ENCODE assay signal across 9 cellular contexts in genomic region chr5:151340004-151340403, GRCh38. TPM values are rescaled to one million over a fixed set of nuclear protein-coding genes. Genes with fewer than 3 reads are reported as not detected.
"Had no signal": no experiment of that assay in that cellular context is flagged by ENCODE, and none has a peak within 500 bp of the region (broad histone marks: within the 10 kb centered on the region; RNA-seq: fewer than 3 reads in every experiment).

No MANE protein-coding gene starts in this region.

- H3K9me3 ChIP-seq: HAP-1 had no signal

- H3K36me3 ChIP-seq: HAP-1 had no signal

- DNase-seq: GM23248, GOT3, H7, IMR-90, KBM-7 had no signal

- H3K4me1 ChIP-seq: HAP-1 had no signal

- H3K27ac ChIP-seq: GM23248 had no signal

- H3K4me3 ChIP-seq: GM23248, HAP-1 had no signal

- ATAC-seq: HCT116 had no signal

RNA-seq across cellular contexts. Expression of gene SLC36A2, which starts 7.4 kb away (rescaled TPM):
- total RNA-seq: GM23248, H7, HT-29, IMR-90 had no signal

RNA-seq across cellular contexts. Expression of gene SLC36A3, which starts 36.4 kb away (rescaled TPM):
- total RNA-seq: GM23248, H4, H7, HT-29, IMR-90 had no signal
